ENCODE assay signal across 21 cellular contexts in the genomic region with DNA sequence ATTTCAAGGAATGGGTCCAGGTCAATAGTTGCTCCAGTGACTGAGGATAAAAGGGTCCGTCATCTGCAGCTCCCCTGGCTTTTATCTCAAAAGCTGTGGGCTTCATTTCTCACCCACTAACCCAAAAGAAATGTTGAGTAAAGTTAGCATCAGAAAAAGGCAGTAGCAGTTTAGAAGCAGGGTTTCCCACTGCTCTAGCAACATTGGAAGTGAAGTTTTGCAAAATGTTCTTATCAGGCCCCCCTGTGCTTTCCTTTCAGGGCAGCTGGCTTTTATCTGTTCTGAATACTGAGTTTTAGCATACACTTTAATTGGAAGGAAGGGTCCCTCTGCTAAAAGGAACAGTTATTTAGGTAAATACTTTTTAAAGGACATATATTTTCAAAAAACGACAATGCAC.
"Had no signal": no experiment of that assay in that cellular context is flagged by ENCODE, and none has a peak within 500 bp of the region (broad histone marks: within the 10 kb centered on the region; RNA-seq: fewer than 3 reads in every experiment).

No MANE protein-coding gene starts in this region.

- DNase-seq: Karpas-422, KG1, MG63, NCI-H1092, NCI-H1105 treated with DMSO at 0.1 percent for 48 hours, NCI-H1436, NCI-H187, NCI-H2029, NCI-H2081 treated with DMSO at 0.1 percent for 48 hours, NCI-H2171, NCI-H226, NCI-H446, NCI-H510A, NCI-H524 treated with DMSO at 0.1 percent for 48 hours, NCI-H69, NCI-H774, PC-3, SHP77 treated with DMSO at 0.1 percent for 48 hours, SJCRH30 had no signal

- H3K4me1 ChIP-seq: SJCRH30 had no signal

- H3K9me3 ChIP-seq: MG63, SJCRH30 had no signal

- H3K27me3 ChIP-seq: MG63, SJCRH30 had no signal

- H3K4me3 ChIP-seq: MG63, SJCRH30 had no signal

- H3K36me3 ChIP-seq: MG63, SJCRH30 had no signal

- H3K27ac ChIP-seq: HL-60, RWPE1, SJCRH30 had no signal
